In genomic region chr6:107741191-107741680, GRCh38 we compare ENCODE assay signal across 13 cellular contexts.
A peak's percentile ranks its signal among the peaks of the same experiment; 100 is the strongest.
DNase-seq lines count a peak whose midpoint lies in the region; ATAC-seq and TF ChIP-seq lines count a peak whose summit lies in the region.
"Had no signal": no experiment of that assay in that cellular context is flagged by ENCODE, and none has a peak within 500 bp of the region (broad histone marks: within the 10 kb centered on the region; RNA-seq: fewer than 3 reads in every experiment).

No MANE protein-coding gene starts in this region.

- H3K9me3 Mint-ChIP-seq in activated CD4-positive, alpha-beta memory T cell treated with anti-CD3 and anti-CD28 coated beads for 36 hours = no peaks in the 10 kb centered on the region

- TF ChIP-seq CTCF in ovary (IDR thresholded peaks at IDR 0.05) = no peak

- H3K27ac Mint-ChIP-seq in activated CD4-positive, alpha-beta memory T cell treated with anti-CD3 and anti-CD28 coated beads for 36 hours = peak overlapping the region; percentile 80

- peak; percentile 31 for ATAC-seq in GM18867 (IDR thresholded peaks at IDR 0.05; ENCODE audit: unreplicated experiment)
- ATAC-seq in HG03097 (IDR thresholded peaks at IDR 0.05; ENCODE audit: low FRiP score, unreplicated experiment) = no peak
- no peak for ATAC-seq in HG03175 (IDR thresholded peaks at IDR 0.05; ENCODE audit: unreplicated experiment)
- ATAC-seq: heart right ventricle had no signal

- no peak overlapping the region for H4K91ac ChIP-seq in mesenchymal stem cell (ENCODE audit: low read length)

- intact Hi-C loops in activated CD4-positive, alpha-beta memory T cell treated with anti-CD3 and anti-CD28 coated beads for 36 hours (cut with micrococcal nuclease) = loop anchor here (1.0 kb wide), 1 partner anchor 10 kb away; no protein-coding TSS in a partner anchor
- intact Hi-C loops in ovary (cut with DNase I) = no loop called here

- no peak overlapping the region for H4K8ac ChIP-seq in mesenchymal stem cell (ENCODE audit: low read length)

- no peaks in the 10 kb centered on the region for H3K4me1 ChIP-seq in mesenchymal stem cell (ENCODE audit: control insufficient read depth, insufficient read depth, low read depth, low read length)
- H3K4me1 ChIP-seq in ovary (ENCODE audit: insufficient read depth) = no peaks in the 10 kb centered on the region

- no peak overlapping the region for H3K27ac ChIP-seq in mesenchymal stem cell (ENCODE audit: low read length, poor library complexity, severe bottlenecking)
- no peak overlapping the region for H3K27ac ChIP-seq in ovary

- CTCF ChIA-PET in activated CD4-positive, alpha-beta memory T cell treated with anti-CD3 and anti-CD28 coated beads for 36 hours (lab: Charles Lee) = interaction anchor here (1.3 to 4.4 kb wide), 6 partner anchors 10 to 106 kb away, joined by 4 to 27 read pairs (median 7); no protein-coding TSS in a partner anchor

- H3K27me3 ChIP-seq in mesenchymal stem cell (ENCODE audit: control insufficient read depth in 1 of 2, insufficient read depth in 1 of 2, low read length in 2 of 2) (peaks cover 16 to 57% of the 10 kb centered on the region in 2 experiments), ovary (no peaks in the 10 kb centered on the region)

- no peak overlapping the region for H2BK12ac ChIP-seq in mesenchymal stem cell (ENCODE audit: low read length in 2 of 2)

- H3K4me3 ChIP-seq in mesenchymal stem cell (ENCODE audit: insufficient read depth in 1 of 2, low read depth in 1 of 2, low read length in 2 of 2) (peak overlapping the region in 1 of 2 experiments; percentile 73), ovary (no peak overlapping the region)
- H3K4me3 ChIP-seq: heart right ventricle had no signal

- 89% methylated on average over 3 of the region's 3 CpGs for WGBS in mesenchymal stem cell
- WGBS in ovary, 3 donors = 80 to 88% (median 83%) methylated on average over 3 of the region's 3 CpGs

- peak overlapping the region; percentile 67 for H3K4me3 Mint-ChIP-seq in activated CD4-positive, alpha-beta memory T cell treated with anti-CD3 and anti-CD28 coated beads for 36 hours

- H3K23ac ChIP-seq in mesenchymal stem cell (ENCODE audit: low read length in 2 of 2) = no peak overlapping the region

- TF ChIP-seq EP300 in ovary (IDR thresholded peaks at IDR 0.05) = no peak

- POLR2A ChIA-PET in activated CD4-positive, alpha-beta memory T cell treated with anti-CD3 and anti-CD28 coated beads for 36 hours (lab: Charles Lee) = interaction anchor here (0.6 to 1.9 kb wide), 7 partner anchors 9 to 320 kb away, joined by 3 to 11 read pairs (median 5); no protein-coding TSS in a partner anchor

- no peak overlapping the region for H2AFZ ChIP-seq in mesenchymal stem cell (ENCODE audit: low read depth, low read length)

- DNase-seq in AG08395 (ENCODE audit: low spot score) (peak; percentile 10), mesenchymal stem cell (no peak), ovary (no peak), NCI-H1048 (lab: John Stamatoyannopoulos, UW) (no peak)
- no peak for DNase-seq in activated CD4-positive, alpha-beta memory T cell treated with anti-CD3 and anti-CD28 coated beads for 36 hours
- DNase-seq: activated CD4-positive, alpha-beta T cell treated with anti-CD3 and anti-CD28 coated beads, Interleukin-2, amount 50 U/mL, for 4 hours; aorta; heart right ventricle; NCI-H1436 treated with DMSO at 0.1 percent for 48 hours; NCI-H748 treated with DMSO at 0.1 percent for 48 hours had no signal

- no peaks in the 10 kb centered on the region for H3K27me3 Mint-ChIP-seq in activated CD4-positive, alpha-beta memory T cell treated with anti-CD3 and anti-CD28 coated beads for 36 hours

- no peak overlapping the region for H3K18ac ChIP-seq in mesenchymal stem cell (ENCODE audit: low read depth in 1 of 2, low read length in 2 of 2)

- no peak overlapping the region for H3K14ac ChIP-seq in mesenchymal stem cell (ENCODE audit: low read length in 2 of 2)

- H3K4me2 ChIP-seq in mesenchymal stem cell (ENCODE audit: low read length, poor library complexity, severe bottlenecking) = no peak overlapping the region

- no peak overlapping the region for H2BK5ac ChIP-seq in mesenchymal stem cell (ENCODE audit: low read depth, low read length, poor library complexity, severe bottlenecking)

- H3K4me1 Mint-ChIP-seq in activated CD4-positive, alpha-beta memory T cell treated with anti-CD3 and anti-CD28 coated beads for 36 hours (ENCODE audit: low read depth) = peaks cover 56% of the 10 kb centered on the region

- H2AK5ac ChIP-seq in mesenchymal stem cell (ENCODE audit: low read length, severe bottlenecking) = no peak overlapping the region

- H3K36me3 Mint-ChIP-seq in activated CD4-positive, alpha-beta memory T cell treated with anti-CD3 and anti-CD28 coated beads for 36 hours = peaks cover 15% of the 10 kb centered on the region

- no peak overlapping the region for H3K4ac ChIP-seq in mesenchymal stem cell (ENCODE audit: low read depth in 1 of 2, low read length in 2 of 2)

- no peak for TF ChIP-seq POLR2A in ovary (IDR thresholded peaks at IDR 0.05)

- H3K9ac ChIP-seq in mesenchymal stem cell (ENCODE audit: low read length) = peak overlapping the region; percentile 76

- H2BK120ac ChIP-seq in mesenchymal stem cell (ENCODE audit: low read depth, low read length) = no peak overlapping the region

- H3K36me3 ChIP-seq in mesenchymal stem cell (ENCODE audit: control insufficient read depth in 1 of 2, insufficient read depth in 2 of 2, low read depth in 1 of 2, low read length in 2 of 2) (no peaks in the 10 kb centered on the region), ovary (no peaks in the 10 kb centered on the region)
- H3K36me3 ChIP-seq: heart right ventricle had no signal

- H3K9me3 ChIP-seq in mesenchymal stem cell (ENCODE audit: control insufficient read depth, low read length) = no peaks in the 10 kb centered on the region
- no peaks in the 10 kb centered on the region for H3K9me3 ChIP-seq in ovary
- H3K9me3 ChIP-seq: heart right ventricle had no signal

- no peaks in the 10 kb centered on the region for H3K79me1 ChIP-seq in mesenchymal stem cell (replicated peaks; ENCODE audit: low read length, poor library complexity, severe bottlenecking)

- H2BK15ac ChIP-seq in mesenchymal stem cell (ENCODE audit: low read depth, poor library complexity, severe bottlenecking) = no peak overlapping the region
